In the genomic region with DNA sequence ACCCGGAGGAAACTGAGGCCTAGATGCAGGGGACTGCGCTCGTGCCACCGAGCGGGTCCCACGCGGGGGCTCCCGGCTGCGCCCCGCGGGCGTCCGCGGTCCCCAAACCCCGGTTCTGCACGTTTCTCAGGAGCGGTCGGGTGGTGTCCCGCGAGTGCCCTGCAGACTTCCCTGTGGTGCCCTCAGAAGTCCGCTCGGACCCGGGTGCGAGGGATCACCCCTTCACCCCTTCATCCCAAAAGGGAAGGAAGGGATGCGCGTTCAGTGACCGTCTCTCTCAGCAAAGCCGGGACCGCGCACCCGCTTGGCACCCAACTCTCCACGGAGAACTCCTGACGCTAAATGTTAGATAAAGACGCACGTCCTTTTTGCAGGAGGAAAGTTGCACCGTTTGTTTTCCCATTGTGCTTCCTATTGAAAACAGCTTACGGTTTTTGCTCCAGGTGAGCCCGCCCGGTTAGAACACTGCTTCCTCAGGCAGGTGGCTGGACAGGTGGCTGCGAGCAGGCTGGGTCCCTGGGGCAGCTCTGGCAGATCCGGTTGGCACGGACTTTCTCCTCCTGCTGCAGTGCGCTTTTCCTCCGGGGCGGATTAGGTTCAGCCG, we compare ENCODE assay signal across 8 cellular contexts. TPM values are rescaled to one million over a fixed set of nuclear protein-coding genes. Genes with fewer than 3 reads are reported as not detected.
DNase-seq lines count a peak whose midpoint lies in the region; ATAC-seq, FAIRE-seq and TF ChIP-seq lines count a peak whose summit lies in the region.

No MANE protein-coding gene starts in this region.

- H3K36me3 Mint-ChIP-seq in Caco-2 (ENCODE audit: insufficient read depth, unreplicated experiment): peaks cover 51% of the 10 kb centered on the region

- H3K27me3 Mint-ChIP-seq in Caco-2 (ENCODE audit: insufficient read depth, unreplicated experiment): no peaks in the 10 kb centered on the region

- peak overlapping the region; percentile 84 for H3K4me2 ChIP-seq in OCI-LY7 (ENCODE audit: low read length)

- H3K9me2 ChIP-seq in OCI-LY7 (ENCODE audit: insufficient read depth, low read length): no peaks in the 10 kb centered on the region

- ATAC-seq in GM21825 (IDR thresholded peaks at IDR 0.05; ENCODE audit: unreplicated experiment) (peak; percentile 2), upper lobe of right lung (peak; percentile 12)

- H3K9me3 Mint-ChIP-seq in Caco-2 (ENCODE audit: unreplicated experiment): no peaks in the 10 kb centered on the region

- H2AFZ ChIP-seq in OCI-LY7 (ENCODE audit: low read length): no peak overlapping the region

- DNase-seq in Caco-2: no peak
- DNase-seq in OCI-LY7 (ENCODE audit: low spot score): peak; percentile 53
- DNase-seq in cerebellum (ENCODE audit: low spot score): peak; percentile 77
- peak; percentile 16 to 27 for DNase-seq in lung microvascular endothelial cell (ENCODE audit: low read depth in 2 of 2)
- DNase-seq in upper lobe of right lung: peak; percentile 77
- DNase-seq in NOMO-1 (lab: John Stamatoyannopoulos, UW; ENCODE audit: unreplicated experiment in 2 of 2): no peak
- DNase-seq in GM12891 (ENCODE audit: insufficient read length, low spot score): no peak

- no peak for FAIRE-seq in GM12891 (lab: Jason Lieb, UNC)

- POLR2A ChIA-PET in Caco-2 (lab: Charles Lee) (no interaction called here), OCI-LY7 (lab: Charles Lee) (interaction anchor here (1.2 to 3.8 kb wide), 3 partner anchors 11 to 64 kb away, joined by 5 to 23 read pairs (median 11); no protein-coding TSS in a partner anchor)

- H3K9me3 ChIP-seq in Caco-2 (no peaks in the 10 kb centered on the region), OCI-LY7 (ENCODE audit: low read length) (no peaks in the 10 kb centered on the region), upper lobe of right lung (no peaks in the 10 kb centered on the region)

- TF ChIP-seq CTCF in Caco-2 (IDR thresholded peaks at IDR 0.05; ENCODE audit: insufficient read depth in 1 of 2, low read depth in 1 of 2, low read length in 1 of 2, severe bottlenecking in 1 of 2, unreplicated experiment in 1 of 2) (no peak), OCI-LY7 (conservative IDR thresholded peaks at IDR 0.05; ENCODE audit: low read length) (no peak), upper lobe of right lung (IDR thresholded peaks at IDR 0.05) (no peak)

- H3K27ac ChIP-seq in OCI-LY7 (ENCODE audit: low read depth, low read length, poor library complexity, severe bottlenecking) (peak overlapping the region; percentile 62), upper lobe of right lung (no peak overlapping the region)

- peaks cover 53% of the 10 kb centered on the region for H3K79me2 ChIP-seq in OCI-LY7 (ENCODE audit: insufficient read depth, low read depth, low read length)

- H3K4me1 Mint-ChIP-seq in Caco-2 (ENCODE audit: low read depth, unreplicated experiment): peaks cover 40% of the 10 kb centered on the region

- no peak for TF ChIP-seq POLR2A in GM12891 (IDR thresholded peaks at IDR 0.05; ENCODE audit: low read depth, low read length)

- H3K4me3 Mint-ChIP-seq in Caco-2 (ENCODE audit: unreplicated experiment): peak overlapping the region; percentile 71

- no peaks in the 10 kb centered on the region for H3K36me3 ChIP-seq in Caco-2 (ENCODE audit: control insufficient read depth, insufficient read depth, low read length)
- peaks cover 38% of the 10 kb centered on the region for H3K36me3 ChIP-seq in OCI-LY7 (ENCODE audit: insufficient read depth, low read length)
- no peaks in the 10 kb centered on the region for H3K36me3 ChIP-seq in upper lobe of right lung

- CTCF ChIA-PET in Caco-2 (lab: Charles Lee): no interaction called here
- CTCF ChIA-PET in OCI-LY7 (lab: Charles Lee; ENCODE audit: unreplicated experiment): no interaction called here

- peak overlapping the region; percentile 58 for H3K27ac Mint-ChIP-seq in Caco-2 (ENCODE audit: unreplicated experiment)

- peaks cover 25% of the 10 kb centered on the region; the same call in 1 of the 2 replicates for H4K20me1 ChIP-seq in OCI-LY7 (ENCODE audit: insufficient read depth, low read length)

- intact Hi-C loops in Caco-2 (cut with micrococcal nuclease; ENCODE audit: unreplicated experiment): loop anchor here (10.0 kb wide), 1 partner anchor 90 kb away; no protein-coding TSS in a partner anchor
- intact Hi-C loops in OCI-LY7 (cut with micrococcal nuclease; ENCODE audit: unreplicated experiment): loop anchor here (1.0 to 10.0 kb wide), 3 partner anchors 63 to 270 kb away; no protein-coding TSS in a partner anchor
- intact Hi-C loops in upper lobe of right lung (cut with DNase I): loop anchor here (10.0 kb wide), 1 partner anchor 90 kb away; no protein-coding TSS in a partner anchor

- no TSS peak for BruUV-seq in Caco-2 (replicated peaks; lab: Mats Ljungman, UMichigan)
- BruUV-seq in OCI-LY7 (replicated peaks; lab: Mats Ljungman, UMichigan): no TSS peak

- H3K27me3 ChIP-seq in Caco-2 (replicated peaks; ENCODE audit: control insufficient read depth, insufficient read depth, low read length) (no peaks in the 10 kb centered on the region), upper lobe of right lung (no peaks in the 10 kb centered on the region)

- peaks cover 69% of the 10 kb centered on the region for H3K4me1 ChIP-seq in Caco-2
- peaks cover 62% of the 10 kb centered on the region for H3K4me1 ChIP-seq in OCI-LY7 (ENCODE audit: insufficient read depth, low read length, poor library complexity, severe bottlenecking)
- peaks cover 17% of the 10 kb centered on the region for H3K4me1 ChIP-seq in upper lobe of right lung

- H3K4me3 ChIP-seq in Caco-2 (ENCODE audit: low read depth, low read length) (peak overlapping the region; percentile 83), OCI-LY7 (ENCODE audit: low read depth, low read length, poor library complexity, severe bottlenecking) (peak overlapping the region; percentile 88), upper lobe of right lung (peak overlapping the region; percentile 68)

TF ChIP-seq in GM12891, 5 proteins besides CTCF, POLR2A, EP300 and RAD21:
- no peak for TF ChIP-seq PAX5 (IDR thresholded peaks at IDR 0.05; ENCODE audit: insufficient read depth, low read length, severe bottlenecking)
- TF ChIP-seq POLR2AphosphoS5 (IDR thresholded peaks at IDR 0.05; ENCODE audit: low read depth, low read length): no peak
- no peak for TF ChIP-seq SPI1 (IDR thresholded peaks at IDR 0.05; ENCODE audit: low read depth, low read length)
- TF ChIP-seq TAF1 (IDR thresholded peaks at IDR 0.05; ENCODE audit: low read depth, low read length): no peak
- TF ChIP-seq POU2F2 (IDR thresholded peaks at IDR 0.05; ENCODE audit: low read depth, low read length): no peak

RNA-seq across cellular contexts. Expression of a gene that starts 0.8 kb away (rescaled TPM):
- 105 and 108 TPM in 2 replicates for total RNA-seq in Caco-2 (2022)
- 51.3 and 62.9 TPM in 2 replicates for total RNA-seq in OCI-LY7 (2014; rRNA removed; shearing (Covaris generic))
- 271 and 305 TPM in 2 replicates for total RNA-seq in OCI-LY7 (2022)
- total RNA-seq in cerebellum: 50.8 TPM
- 7.9 and 10.5 TPM in 2 replicates for total RNA-seq in lung microvascular endothelial cell
- 86.7 TPM for total RNA-seq in upper lobe of right lung
- polyA plus RNA-seq in GM12891 (2012; ENCODE audit: low read depth, missing spikeins): 53.7 TPM

RNA-seq across cellular contexts. Expression of a gene that starts 47.5 kb away (rescaled TPM):
- total RNA-seq in Caco-2 (2022) (not detected in 2 replicates), OCI-LY7 (2022) (not detected in 2 replicates), cerebellum (not detected), lung microvascular endothelial cell (not detected in 2 replicates), upper lobe of right lung (not detected)
- 0.32 TPM in 1 of 2 replicates, not detected in the other for total RNA-seq in OCI-LY7 (2014; rRNA removed; shearing (Covaris generic))
- polyA plus RNA-seq in GM12891 (2012; ENCODE audit: low read depth, missing spikeins): not detected

Comparison
In these comparisons a context has a peak if more than half of its experiments do, and no peak if none do; other contexts are left out.
1. DNase-seq: peak in OCI-LY7 (single experiment), cerebellum (single experiment), lung microvascular endothelial cell (2 of 2) and upper lobe of right lung (single experiment); none in Caco-2 (0 of 2), NOMO-1 (0 of 2) and GM12891 (single experiment).
2. Peak in every context shown above with its lines, with median percentiles within 50 percentile points of each other: H3K4me3 ChIP-seq.